ENCODE assay signal across 8 cellular contexts in the genomic region with DNA sequence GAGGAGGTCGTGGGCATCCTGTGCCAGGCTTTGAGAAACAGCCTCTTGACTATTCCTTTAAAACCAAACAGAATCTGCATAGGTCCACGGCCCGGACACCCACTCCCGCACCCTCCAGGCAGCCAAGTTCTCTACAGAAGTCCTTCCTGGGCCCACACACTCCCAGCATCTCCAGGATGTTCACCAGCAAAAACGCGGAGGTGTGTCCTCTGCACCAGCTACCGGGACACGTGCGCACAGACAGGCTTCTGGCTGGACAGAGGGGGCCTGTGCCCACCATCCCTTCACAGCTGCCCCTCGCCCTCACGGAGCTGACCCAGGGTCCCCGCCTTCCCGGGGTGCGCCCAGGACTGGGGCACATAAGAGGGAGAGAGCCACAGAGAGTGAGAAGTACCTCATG.
"Had no signal": no experiment of that assay in that cellular context is flagged by ENCODE, and none has a peak within 500 bp of the region (broad histone marks: within the 10 kb centered on the region; RNA-seq: fewer than 3 reads in every experiment).

No MANE protein-coding gene starts in this region.

- H3K27ac ChIP-seq: GM23248 had no signal

- FAIRE-seq: HTR-8/SVneo, K562 had no signal

- ATAC-seq: HCT116, K562 had no signal

- H3K9me3 ChIP-seq: HAP-1 had no signal

- H3K36me3 ChIP-seq: HAP-1 had no signal

- H3K4me1 ChIP-seq: HAP-1 had no signal

- H3K9ac ChIP-seq: GM23248 had no signal

- DNase-seq: GM23248, GOT3, H7, IMR-90 had no signal

- H3K4me3 ChIP-seq: GM23248, HAP-1, K562 had no signal

- H2AFZ ChIP-seq: GM23248 had no signal
